8 cellular contexts compared by ENCODE assay signal in genomic region chr3:114155370-114155821, GRCh38. TPM values are rescaled to one million over a fixed set of nuclear protein-coding genes. Genes with fewer than 3 reads are reported as not detected.
DNase-seq lines count a peak whose midpoint lies in the region; ATAC-seq and TF ChIP-seq lines count a peak whose summit lies in the region.

No MANE protein-coding gene starts in this region.

- POLR2A ChIA-PET in PC-9 (lab: Charles Lee; ENCODE audit: unreplicated experiment), result no interaction called here

- H3K36me3 ChIP-seq in PC-9 (ENCODE audit: low read depth) (no peaks in the 10 kb centered on the region), psoas muscle (ENCODE audit: insufficient read depth in 1 of 2, low read depth in 1 of 2) (no peaks in the 10 kb centered on the region)

- no peak overlapping the region for H3K4me3 ChIP-seq in AG09309 (ENCODE audit: control insufficient read depth, low read depth, low read length)
- H3K4me3 ChIP-seq in PC-9, result no peak overlapping the region
- no peak overlapping the region for H3K4me3 ChIP-seq in psoas muscle

- no peaks in the 10 kb centered on the region for H3K9me2 ChIP-seq in PC-9 (ENCODE audit: insufficient read depth)

- no peak overlapping the region for H3K27ac ChIP-seq in PC-9
- H3K27ac ChIP-seq in psoas muscle, result no peak overlapping the region

- peaks cover 3% of the 10 kb centered on the region for H3K4me1 Mint-ChIP-seq in activated T-helper 2 cell treated with anti-CD3 and anti-CD28 coated beads, Interferon-gamma antibody, Interleukin-2, Interleukin-4, amounts not matched to agents 10 μg/mL and 5 μg/mL and 100 μg/mL, durations not matched to agents 14 hours and 24 hours and 36 hours (ENCODE audit: low read depth)

- H3F3A ChIP-seq in PC-9 (ENCODE audit: insufficient read depth, low read depth), result no peaks in the 10 kb centered on the region

- H3K4me1 ChIP-seq in PC-9 (replicated peaks; ENCODE audit: insufficient read depth) (peaks cover 9% of the 10 kb centered on the region; the same call in 1 of the 2 replicates), psoas muscle (peaks cover 7% of the 10 kb centered on the region)

- no peak overlapping the region for H3K4me3 Mint-ChIP-seq in activated T-helper 2 cell treated with anti-CD3 and anti-CD28 coated beads, Interferon-gamma antibody, Interleukin-2, Interleukin-4, amounts not matched to agents 10 μg/mL and 5 μg/mL and 100 μg/mL, durations not matched to agents 14 hours and 24 hours and 36 hours (ENCODE audit: low read depth)

- peaks cover 10% of the 10 kb centered on the region for H3K27me3 Mint-ChIP-seq in activated T-helper 2 cell treated with anti-CD3 and anti-CD28 coated beads, Interferon-gamma antibody, Interleukin-2, Interleukin-4, amounts not matched to agents 10 μg/mL and 5 μg/mL and 100 μg/mL, durations not matched to agents 14 hours and 24 hours and 36 hours (ENCODE audit: low read depth)

- no TSS peak for BruUV-seq in PC-9 (replicated peaks; lab: Mats Ljungman, UMichigan)

- 67 to 76% (median 71%) methylated on average over 9 of the region's 9 CpGs for WGBS in psoas muscle, 3 donors

- H3K27me3 ChIP-seq in PC-9 (ENCODE audit: insufficient read depth, low read depth) (peaks cover 12% of the 10 kb centered on the region), psoas muscle (ENCODE audit: insufficient read depth in 3 of 3, low read length in 2 of 3) (peaks cover 0 to 3% (median 0%) of the 10 kb centered on the region in 3 donors)

- H3K79me2 ChIP-seq in PC-9 (ENCODE audit: low read depth), result no peaks in the 10 kb centered on the region

- peak; percentile 55 for TF ChIP-seq CTCF in AG09309 (IDR thresholded peaks at IDR 0.05; ENCODE audit: control insufficient read depth, insufficient read depth, low read depth, low read length, missing control alignments)
- peak; percentile 46 for TF ChIP-seq CTCF in GM20000 (IDR thresholded peaks at IDR 0.05; ENCODE audit: extremely low read depth, missing control alignments)
- peak; percentile 43; the same call in 1 of the 2 replicates for TF ChIP-seq CTCF in PC-9 (conservative IDR thresholded peaks at IDR 0.05)
- TF ChIP-seq CTCF in psoas muscle (IDR thresholded peaks at IDR 0.05), result peak; percentile 21

- no peaks in the 10 kb centered on the region for H3K9me3 Mint-ChIP-seq in activated T-helper 2 cell treated with anti-CD3 and anti-CD28 coated beads, Interferon-gamma antibody, Interleukin-2, Interleukin-4, amounts not matched to agents 10 μg/mL and 5 μg/mL and 100 μg/mL, durations not matched to agents 14 hours and 24 hours and 36 hours

- H3K36me3 Mint-ChIP-seq in activated T-helper 2 cell treated with anti-CD3 and anti-CD28 coated beads, Interferon-gamma antibody, Interleukin-2, Interleukin-4, amounts not matched to agents 10 μg/mL and 5 μg/mL and 100 μg/mL, durations not matched to agents 14 hours and 24 hours and 36 hours (ENCODE audit: low read depth), result no peaks in the 10 kb centered on the region

- H3K4me2 ChIP-seq in PC-9, result no peak overlapping the region

- H3K9me3 ChIP-seq in PC-9 (ENCODE audit: insufficient read depth, low read depth), result no peaks in the 10 kb centered on the region
- no peaks in the 10 kb centered on the region for H3K9me3 ChIP-seq in psoas muscle

- H2AFZ ChIP-seq in PC-9, result no peak overlapping the region

- CTCF ChIA-PET in PC-9 (lab: Charles Lee), result interaction anchor here (0.5 kb wide), 1 partner anchor 1013 kb away, joined by 5 read pairs; no protein-coding TSS in a partner anchor

- H4K20me1 ChIP-seq in PC-9 (ENCODE audit: insufficient read depth), result no peaks in the 10 kb centered on the region; the same call in 1 of the 2 replicates

- no peak for ATAC-seq in psoas muscle

- no peak for DNase-seq in AG09309 (ENCODE audit: low read depth)
- peak; percentile 22 for DNase-seq in GM20000 (ENCODE audit: low spot score)
- DNase-seq in PC-9, result peak in 1 of 2 experiments; percentile 23
- peak; percentile 17 to 57 for DNase-seq in dermis microvascular lymphatic vessel endothelial cell (ENCODE audit: low read depth in 2 of 2)
- DNase-seq in psoas muscle, result no peak
- DNase-seq in activated T-helper 2 cell treated with anti-CD3 and anti-CD28 coated beads, Interferon-gamma antibody, Interleukin-2, Interleukin-4, amounts not matched to agents 10 μg/mL and 5 μg/mL and 100 μg/mL, durations not matched to agents 14 hours and 24 hours and 36 hours (ENCODE audit: low spot score), result no peak
- no peak for DNase-seq in DMS153 treated with DMSO at 0.1 percent for 48 hours (lab: John Stamatoyannopoulos, UW; ENCODE audit: unreplicated experiment)
- DNase-seq in DMS79 (lab: John Stamatoyannopoulos, UW), result no peak

- intact Hi-C loops in PC-9 (cut with micrococcal nuclease; ENCODE audit: unreplicated experiment), result loop anchor here (10.0 kb wide), 2 partner anchors 321 to 1009 kb away; partner anchors contain the start of gene GRAMD1C
- intact Hi-C loops in psoas muscle (cut with DNase I), result loop anchor here in 1 of 2 donors (10.0 kb wide), 1 partner anchor 919 kb away; no protein-coding TSS in a partner anchor
- intact Hi-C loops in activated T-helper 2 cell treated with anti-CD3 and anti-CD28 coated beads, Interferon-gamma antibody, Interleukin-2, Interleukin-4, amounts not matched to agents 10 μg/mL and 5 μg/mL and 100 μg/mL, durations not matched to agents 14 hours and 24 hours and 36 hours (cut with micrococcal nuclease), result loop anchor here (10.0 kb wide), 2 partner anchors 311 to 421 kb away; no protein-coding TSS in a partner anchor

- H3K27ac Mint-ChIP-seq in activated T-helper 2 cell treated with anti-CD3 and anti-CD28 coated beads, Interferon-gamma antibody, Interleukin-2, Interleukin-4, amounts not matched to agents 10 μg/mL and 5 μg/mL and 100 μg/mL, durations not matched to agents 14 hours and 24 hours and 36 hours, result no peak overlapping the region

RNA-seq across cellular contexts. Expression of gene DRD3, which starts 23.5 kb away (rescaled TPM):
- total RNA-seq in PC-9 (2021) (not detected in 2 replicates), dermis microvascular lymphatic vessel endothelial cell (not detected in 2 replicates), psoas muscle (not detected)
- polyA plus RNA-seq in psoas muscle, result not detected
- total RNA-seq in activated T-helper 2 cell treated with anti-CD3 and anti-CD28 coated beads, Interferon-gamma antibody, Interleukin-2, Interleukin-4, amounts not matched to agents 10 μg/mL and 5 μg/mL and 100 μg/mL, durations not matched to agents 14 hours and 24 hours and 36 hours, result 0.11 TPM in 1 of 2 replicates, not detected in the other

Comparison
In these comparisons a context has a peak if more than half of its experiments do, and no peak if none do; other contexts are left out.
1. DNase-seq: peak in GM20000 (single experiment) and dermis microvascular lymphatic vessel endothelial cell (2 of 2); none in AG09309 (single experiment), psoas muscle (0 of 2), activated T-helper 2 cell treated with anti-CD3 and anti-CD28 coated beads, Interferon-gamma antibody, Interleukin-2, Interleukin-4, amounts not matched to agents 10 μg/mL and 5 μg/mL and 100 μg/mL, durations not matched to agents 14 hours and 24 hours and 36 hours (single experiment), DMS153 treated with DMSO at 0.1 percent for 48 hours (single experiment) and DMS79 (single experiment).
2. Peak in every context shown above with its lines, with median percentiles within 50 percentile points of each other: CTCF ChIP-seq.